In the genomic region with DNA sequence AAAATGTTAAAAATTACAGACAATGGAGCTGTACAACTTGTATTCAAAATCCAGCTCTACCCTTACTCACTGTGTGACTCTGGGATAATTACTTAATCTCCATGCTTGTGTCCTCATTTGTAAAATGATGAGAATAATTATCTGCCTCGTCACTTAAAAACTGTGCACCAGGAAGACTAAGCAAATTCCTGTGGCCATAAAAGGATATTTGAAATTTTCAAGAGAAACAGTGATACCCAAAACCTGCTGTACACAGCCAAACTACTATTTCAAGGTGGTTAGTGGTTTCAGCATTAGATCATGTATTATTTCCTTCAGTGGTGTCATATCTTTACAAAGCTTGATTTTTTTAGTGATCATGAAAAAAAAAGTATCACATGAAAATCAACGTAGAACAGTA, we compare ENCODE assay signal across 23 cellular contexts.
"Had no signal": no experiment of that assay in that cellular context is flagged by ENCODE, and none has a peak within 500 bp of the region (broad histone marks: within the 10 kb centered on the region; RNA-seq: fewer than 3 reads in every experiment).

No MANE protein-coding gene starts in this region.

- H3K36me3 ChIP-seq: gastrocnemius medialis, transverse colon, uterus had no signal

- H3K4me3 ChIP-seq: gastrocnemius medialis, transverse colon, uterus had no signal

- H3K4me1 ChIP-seq: parathyroid adenoma, transverse colon, uterus had no signal

- H3K9ac ChIP-seq: parathyroid adenoma had no signal

- H2AFZ ChIP-seq: parathyroid adenoma had no signal

- H3K27ac ChIP-seq: gastrocnemius medialis, parathyroid adenoma, transverse colon, uterus had no signal

- H3K9me3 ChIP-seq: gastrocnemius medialis, transverse colon, uterus had no signal

- H3K27me3 ChIP-seq: gastrocnemius medialis, transverse colon, uterus had no signal

- H3K79me2 ChIP-seq: parathyroid adenoma had no signal

- DNase-seq: activated CD4-positive, alpha-beta memory T cell treated with anti-CD3 and anti-CD28 coated beads for 36 hours; activated CD4-positive, alpha-beta T cell treated with anti-CD3 and anti-CD28 coated beads for 48 hours; activated CD4-positive, CD25-positive, alpha-beta regulatory T cell; activated naive CD4-positive, alpha-beta T cell treated with Interleukin-2 at 50 U/mL for 16 hours; activated naive CD8-positive, alpha-beta T cell treated with anti-CD3 and anti-CD28 coated beads for 36 hours; activated T-cell treated with anti-CD3 and anti-CD28 coated beads, Interleukin-2, amount 50 U/mL, for 48 hours; amniotic stem cell; caudate nucleus; effector memory CD4-positive, alpha-beta T cell; gastrocnemius medialis; head of caudate nucleus; hypothalamus; left ventricle myocardium superior; mammary epithelial cell; nephron progenitor cell; nucleus accumbens; right cardiac atrium; small intestine; stimulated activated CD4-positive, alpha-beta T cell treated with anti-CD3 and anti-CD28 coated beads, Interleukin-15, amount 100 ng/mL, for 24 hours; T-helper 17 cell; transverse colon; uterus had no signal
